Comparison of ENCODE assay signal across 14 cellular contexts in the genomic region with DNA sequence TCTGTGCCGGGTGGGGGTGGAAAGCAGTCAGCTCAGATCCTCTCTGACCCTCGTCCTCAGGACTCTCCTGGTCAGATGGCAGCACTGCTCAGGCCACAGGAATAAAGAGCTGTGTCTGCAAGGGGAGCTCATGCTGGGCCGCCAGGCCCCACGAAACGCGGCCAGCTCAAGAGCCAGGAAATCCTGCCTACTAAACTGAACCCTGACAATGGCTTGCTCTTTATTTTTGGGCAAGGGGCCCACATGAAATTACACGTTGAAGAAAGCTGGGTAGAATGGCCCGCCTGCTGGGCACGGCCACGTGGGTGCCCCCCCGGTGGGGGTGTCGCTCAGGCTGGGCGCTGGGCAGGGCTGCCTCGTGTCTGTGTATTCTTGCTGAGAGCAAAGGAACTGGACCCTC.
DNase-seq lines count a peak whose midpoint lies in the region; ATAC-seq lines count a peak whose summit lies in the region.
"Had no signal": no experiment of that assay in that cellular context is flagged by ENCODE, and none has a peak within 500 bp of the region (broad histone marks: within the 10 kb centered on the region; RNA-seq: fewer than 3 reads in every experiment).

No MANE protein-coding gene starts in this region.

- no peaks in the 10 kb centered on the region for H3K9me3 ChIP-seq in duodenal mucosa (ENCODE audit: control insufficient read depth in 1 of 2, low read length in 2 of 2)
- H3K9me3 ChIP-seq in muscle layer of colon (ENCODE audit: low read length), result no peaks in the 10 kb centered on the region
- no peaks in the 10 kb centered on the region for H3K9me3 ChIP-seq in subcutaneous abdominal adipose tissue (ENCODE audit: control insufficient read depth in 5 of 5, low read length in 5 of 5)

- H3K4me1 ChIP-seq in duodenal mucosa (ENCODE audit: control insufficient read depth in 1 of 2, insufficient read depth in 2 of 2, low read length in 2 of 2) (peaks cover 3 to 19% of the 10 kb centered on the region in 2 donors), muscle layer of colon (ENCODE audit: insufficient read depth, low read length) (peaks cover 35% of the 10 kb centered on the region), subcutaneous abdominal adipose tissue (ENCODE audit: control insufficient read depth in 5 of 5, insufficient read depth in 5 of 5, low read length in 5 of 5) (peaks cover 21 to 46% (median 39%) of the 10 kb centered on the region in 5 donors)

- H3K9ac ChIP-seq in duodenal mucosa (ENCODE audit: low read depth in 1 of 2, low read length in 2 of 2) (no peak overlapping the region), muscle layer of colon (ENCODE audit: low read length) (no peak overlapping the region), subcutaneous abdominal adipose tissue (ENCODE audit: low read length in 5 of 5) (no peak overlapping the region)

- ATAC-seq in HG02885 (IDR thresholded peaks at IDR 0.05; ENCODE audit: poor library complexity, unreplicated experiment), result no peak
- ATAC-seq: activated CD4-positive, CD25-positive, alpha-beta regulatory T cell treated with anti-CD3 and anti-CD28 coated beads, Interleukin-2, amount 50 U/mL, for 24 hours; natural killer cell had no signal

- no peaks in the 10 kb centered on the region for H3K27me3 ChIP-seq in duodenal mucosa (ENCODE audit: control insufficient read depth in 1 of 2, insufficient read depth in 2 of 2, low read length in 2 of 2)
- no peaks in the 10 kb centered on the region for H3K27me3 ChIP-seq in muscle layer of colon (ENCODE audit: control insufficient read depth in 1 of 2, insufficient read depth in 2 of 2, low read length in 2 of 2)
- H3K27me3 ChIP-seq in subcutaneous abdominal adipose tissue (ENCODE audit: control insufficient read depth in 5 of 5, insufficient read depth in 4 of 5, low read length in 5 of 5), result no peaks in the 10 kb centered on the region

- H3K36me3 ChIP-seq in duodenal mucosa (ENCODE audit: control insufficient read depth in 1 of 2, insufficient read depth in 2 of 2, low read length in 2 of 2) (no peaks in the 10 kb centered on the region), muscle layer of colon (ENCODE audit: insufficient read depth, low read length) (peaks cover 20% of the 10 kb centered on the region), subcutaneous abdominal adipose tissue (ENCODE audit: control insufficient read depth in 5 of 5, insufficient read depth in 5 of 5, low read length in 5 of 5) (peaks cover 14 to 28% (median 22%) of the 10 kb centered on the region in 5 donors)

- no peak overlapping the region for H3K4me3 ChIP-seq in duodenal mucosa (ENCODE audit: low read depth in 1 of 2, low read length in 2 of 2)
- no peak overlapping the region for H3K4me3 ChIP-seq in muscle layer of colon (ENCODE audit: low read depth in 1 of 2, low read length in 2 of 2)
- no peak overlapping the region for H3K4me3 ChIP-seq in subcutaneous abdominal adipose tissue (ENCODE audit: low read depth in 1 of 5, low read length in 5 of 5)

- DNase-seq in NCI-H1092 treated with DMSO at 0.1 percent for 48 hours (lab: John Stamatoyannopoulos, UW), result peak; percentile 69
- no peak for DNase-seq in activated CD4-positive, alpha-beta T cell treated with anti-CD3 and anti-CD28 coated beads for 1 hour
- no peak for DNase-seq in DMS 273 treated with DMSO at 0.1 percent for 48 hours (lab: John Stamatoyannopoulos, UW)
- DNase-seq: activated CD8-positive, alpha-beta memory T cell treated with anti-CD3 and anti-CD28 coated beads for 24 hours; activated naive CD8-positive, alpha-beta T cell treated with anti-CD3 and anti-CD28 coated beads for 36 hours; glutamatergic neuron; natural killer cell; NCI-H82; stimulated activated naive CD4-positive, alpha-beta T cell had no signal

- H3K27ac ChIP-seq in duodenal mucosa (ENCODE audit: low read depth, low read length) (peak overlapping the region; percentile 0), muscle layer of colon (ENCODE audit: low read depth, low read length) (peak overlapping the region; percentile 71), subcutaneous abdominal adipose tissue (ENCODE audit: low read depth, low read length) (peak overlapping the region; percentile 71)

Comparison
In these comparisons a context has a peak if more than half of its experiments do, and no peak if none do; other contexts are left out.
1. H3K27ac ChIP-seq: peak in every context shown above with its lines; median percentile 71 in muscle layer of colon; 71 in subcutaneous abdominal adipose tissue; 0 in duodenal mucosa.